In the genomic region with DNA sequence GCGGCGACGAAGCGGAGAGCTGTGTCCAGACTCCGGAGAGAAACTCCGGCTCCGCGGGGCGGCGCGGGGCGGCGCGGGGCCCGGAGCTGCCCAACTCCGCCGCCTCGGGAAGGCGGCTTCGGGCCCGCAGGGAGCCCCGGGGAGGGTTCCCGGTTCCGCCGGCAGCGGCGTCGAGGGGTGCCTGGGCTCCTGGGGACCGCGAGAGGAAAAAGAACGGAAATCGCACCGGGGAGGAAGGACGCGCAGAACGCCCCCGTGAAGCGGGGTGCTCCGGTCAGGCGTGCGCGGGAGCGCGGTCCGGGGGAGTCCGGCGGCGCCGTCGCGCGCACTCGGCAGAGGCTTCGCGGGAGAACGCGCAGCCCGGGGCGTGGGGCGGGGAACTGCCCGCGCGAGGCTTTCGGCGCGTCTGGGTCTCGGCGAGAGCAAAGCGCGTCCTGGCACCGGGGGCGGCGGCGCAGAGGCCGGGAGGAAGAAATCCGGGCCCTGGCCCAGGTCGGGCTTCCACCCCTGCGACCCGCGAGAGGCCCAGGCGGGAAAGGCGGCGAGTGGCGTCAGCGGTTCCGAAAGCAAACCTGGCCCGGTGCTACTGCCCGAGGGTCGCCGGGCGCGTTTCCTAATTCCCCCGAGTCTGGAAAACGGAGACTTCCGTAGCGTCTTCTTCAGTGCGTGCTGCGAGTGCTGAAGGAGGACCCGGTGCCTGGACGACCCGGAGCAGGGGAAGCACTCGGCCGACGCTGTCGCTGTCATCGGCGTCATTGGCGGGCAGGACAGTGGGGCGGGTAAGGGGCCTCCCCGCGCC, we compare ENCODE assay signal across 8 cellular contexts. TPM values are rescaled to one million over a fixed set of nuclear protein-coding genes. Genes with fewer than 3 reads are reported as not detected.
DNase-seq lines count a peak whose midpoint lies in the region; ATAC-seq and TF ChIP-seq lines count a peak whose summit lies in the region.
"Not testable (repeated sequence)": the region's sequence is repeated elsewhere in the genome, so short reads cannot be mapped to it uniquely, and the experiment has no call there.

No MANE protein-coding gene starts in this region.

- not testable (repeated sequence) for H3K36me3 ChIP-seq in kidney epithelial cell (ENCODE audit: control insufficient read depth, insufficient read depth, low read length); aorta (ENCODE audit: control insufficient read depth in 1 of 2, insufficient read depth in 2 of 2, low read length in 1 of 2)

- not testable (repeated sequence) for H3K9me3 ChIP-seq in aorta (ENCODE audit: control insufficient read depth, low read length)

- not testable (repeated sequence) for H3K27ac Mint-ChIP-seq in progenitor cell of endocrine pancreas

- peaks cover 57% of the 10 kb centered on the region for H3K27me3 ChIP-seq in kidney epithelial cell (ENCODE audit: control insufficient read depth, insufficient read depth, low read length)
- not testable (repeated sequence) for H3K27me3 ChIP-seq in aorta (ENCODE audit: control insufficient read depth in 1 of 2, insufficient read depth in 2 of 2, low read length in 1 of 2)

- H3K4me3 Mint-ChIP-seq in progenitor cell of endocrine pancreas (ENCODE audit: low read depth) = peak overlapping the region; percentile 48

- 2% methylated on average over 77 to 109 of the region's 111 CpGs for WGBS in aorta, 2 donors

- not testable (repeated sequence) for H3K4me1 ChIP-seq in aorta (ENCODE audit: control insufficient read depth in 1 of 2, insufficient read depth in 2 of 2, low read length in 2 of 2)

- not testable (repeated sequence) for H3K9me3 Mint-ChIP-seq in progenitor cell of endocrine pancreas (ENCODE audit: low read depth)

- H3K27ac ChIP-seq in aorta (ENCODE audit: low read depth in 1 of 2, low read length in 2 of 2) = not testable (repeated sequence)

- peak; percentile 24 for DNase-seq in OCI-M1 (lab: John Stamatoyannopoulos, UW)
- peak; percentile 12 for DNase-seq in activated gamma-delta T cell (lab: John Stamatoyannopoulos, UW)
- DNase-seq in epithelial cell of proximal tubule (ENCODE audit: low read depth); kidney epithelial cell (ENCODE audit: low read depth): not testable (repeated sequence)
- peak; percentile 18 for DNase-seq in progenitor cell of endocrine pancreas (ENCODE audit: low spot score, unreplicated experiment)
- peak; percentile 63 to 76 for DNase-seq in aorta

- H3K27me3 Mint-ChIP-seq in progenitor cell of endocrine pancreas = peaks cover 65% of the 10 kb centered on the region

- intact Hi-C loops in aorta (cut with DNase I) = not testable (repeated sequence)

- H3K4me1 Mint-ChIP-seq in progenitor cell of endocrine pancreas (ENCODE audit: low read depth) = not testable (repeated sequence)

- TF ChIP-seq CTCF in epithelial cell of proximal tubule (conservative IDR thresholded peaks at IDR 0.05; ENCODE audit: low read depth, low read length); kidney epithelial cell (IDR thresholded peaks at IDR 0.05; ENCODE audit: insufficient read depth, low read length, poor library complexity, severe bottlenecking); progenitor cell of endocrine pancreas (IDR thresholded peaks at IDR 0.05; ENCODE audit: unreplicated experiment): not testable (repeated sequence)

- ATAC-seq in GM18498 (IDR thresholded peaks at IDR 0.05; ENCODE audit: unreplicated experiment) = peak; percentile 57
- ATAC-seq in HG02840 (IDR thresholded peaks at IDR 0.05; ENCODE audit: low FRiP score, unreplicated experiment) = peak; percentile 50
- ATAC-seq in aorta (ENCODE audit: low FRiP score) = peak; percentile 77

- peak overlapping the region; percentile 35 for H3K4me3 ChIP-seq in epithelial cell of proximal tubule (ENCODE audit: low read depth, low read length)
- peak overlapping the region; percentile 22 for H3K4me3 ChIP-seq in kidney epithelial cell (ENCODE audit: low read depth, low read length)
- peak overlapping the region in 1 of 2 donors; percentile 52 for H3K4me3 ChIP-seq in aorta (ENCODE audit: low read length in 2 of 2)

- not testable (repeated sequence) for H3K36me3 Mint-ChIP-seq in progenitor cell of endocrine pancreas (ENCODE audit: insufficient read depth)

RNA-seq across cellular contexts. Expression of gene FOXD4, which starts 4.5 kb away (rescaled TPM):
- total RNA-seq in epithelial cell of proximal tubule (0.07 and 0.46 TPM in 2 replicates), kidney epithelial cell (0.13 and 0.34 TPM in 2 replicates), progenitor cell of endocrine pancreas (0.50 and 0.58 TPM in 2 replicates), aorta (under 1 TPM in 1 of 2 donors, not detected in 1; 0.27 TPM)
- not detected for polyA plus RNA-seq in aorta
